21 cellular contexts compared by ENCODE assay signal in genomic region chr13:40568246-40568645, GRCh38.
DNase-seq lines count a peak whose midpoint lies in the region; ATAC-seq and TF ChIP-seq lines count a peak whose summit lies in the region.
"Had no signal": no experiment of that assay in that cellular context is flagged by ENCODE, and none has a peak within 500 bp of the region (broad histone marks: within the 10 kb centered on the region; RNA-seq: fewer than 3 reads in every experiment).

No MANE protein-coding gene starts in this region.

- H3K9me3 ChIP-seq in H9 (ENCODE audit: control insufficient read depth, low read depth, low read length) (no peaks in the 10 kb centered on the region), esophagus muscularis mucosa (no peaks in the 10 kb centered on the region), gastrocnemius medialis (no peaks in the 10 kb centered on the region), SJCRH30 (replicated peaks) (no peaks in the 10 kb centered on the region), SK-N-SH (no peaks in the 10 kb centered on the region)
- H3K9me3 ChIP-seq: upper lobe of left lung had no signal

- H3K9me3 Mint-ChIP-seq in activated CD4-positive, alpha-beta T cell treated with anti-CD3 and anti-CD28 coated beads for 36 hours (ENCODE audit: low read depth) = no peaks in the 10 kb centered on the region
- no peaks in the 10 kb centered on the region for H3K9me3 Mint-ChIP-seq in H9
- H3K9me3 Mint-ChIP-seq in osteocyte (ENCODE audit: unreplicated experiment) = no peaks in the 10 kb centered on the region
- H3K9me3 Mint-ChIP-seq: brain had no signal

- H3K27ac ChIP-seq in H9 (ENCODE audit: insufficient read length, low read depth, low read length) = no peak overlapping the region
- H3K27ac ChIP-seq in esophagus muscularis mucosa (replicated peaks in 1 of 4) = peak overlapping the region; percentile 7 to 54 (median 32)
- peak overlapping the region; percentile 22 to 48 (median 34) for H3K27ac ChIP-seq in gastrocnemius medialis
- no peak overlapping the region for H3K27ac ChIP-seq in SJCRH30
- H3K27ac ChIP-seq in SK-N-SH (ENCODE audit: low read depth in 2 of 2, low read length in 1 of 2) = no peak overlapping the region
- H3K27ac ChIP-seq: 22Rv1, upper lobe of left lung had no signal

- H2BK5ac ChIP-seq in H9 (ENCODE audit: insufficient read length, low read length) = no peak overlapping the region

- no peaks in the 10 kb centered on the region for H3K36me3 ChIP-seq in esophagus muscularis mucosa
- no peaks in the 10 kb centered on the region for H3K36me3 ChIP-seq in gastrocnemius medialis
- H3K36me3 ChIP-seq in SJCRH30 = peaks cover 21% of the 10 kb centered on the region
- H3K36me3 ChIP-seq in SK-N-SH (replicated peaks in 1 of 2; ENCODE audit: control insufficient read depth in 1 of 2, insufficient read depth in 2 of 2, low read length in 1 of 2) = no peaks in the 10 kb centered on the region
- H3K36me3 ChIP-seq: upper lobe of left lung had no signal

- H2BK15ac ChIP-seq in H9 (ENCODE audit: low read depth, low read length) = no peak overlapping the region

- WGBS in H9 (ENCODE audit: extremely low coverage, insufficient read length, low lambda C conversion rate) = no CpG with 5 or more reads among the region's 3 CpGs
- 63% methylated on average over 3 of the region's 3 CpGs for WGBS in esophagus muscularis mucosa
- WGBS in SK-N-SH (ENCODE audit: low lambda C conversion rate) = 97% methylated on average over 3 of the region's 3 CpGs

- no peak for TF ChIP-seq RAD21 in SK-N-SH (IDR thresholded peaks at IDR 0.05; ENCODE audit: low read length)

- H3K79me1 ChIP-seq in H9 (ENCODE audit: insufficient read depth, low read depth, low read length, poor library complexity, severe bottlenecking) = peaks cover 9% of the 10 kb centered on the region

- in situ Hi-C loops in gastrocnemius medialis (cut with MboI; ENCODE audit: low sequenced_read_pairs in 4 of 4) = no loop called here

- no peak overlapping the region for H3K4me3 Mint-ChIP-seq in activated CD4-positive, alpha-beta T cell treated with anti-CD3 and anti-CD28 coated beads for 36 hours
- H3K4me3 Mint-ChIP-seq in H9 = no peak overlapping the region
- no peak overlapping the region for H3K4me3 Mint-ChIP-seq in osteocyte (ENCODE audit: unreplicated experiment)
- H3K4me3 Mint-ChIP-seq: brain had no signal

- CTCF ChIA-PET in activated CD4-positive, alpha-beta T cell treated with anti-CD3 and anti-CD28 coated beads for 36 hours (lab: Charles Lee) = interaction anchor here (0.8 to 2.4 kb wide), 2 partner anchors 9 to 10 kb away, joined by 3 to 8 read pairs; no protein-coding TSS in a partner anchor
- CTCF ChIA-PET in SK-N-SH (lab: Yijun Ruan, JAX) = no interaction called here

- no peak overlapping the region for H4K8ac ChIP-seq in H9 (replicated peaks; ENCODE audit: insufficient read length, low read depth, low read length)

- H3K4me2 ChIP-seq in H9 (ENCODE audit: insufficient read depth, insufficient read length, low read length) (no peak overlapping the region), SK-N-SH (no peak overlapping the region)

- no peak overlapping the region for H3K14ac ChIP-seq in H9 (ENCODE audit: insufficient read depth, low read length)

- no peak overlapping the region for H4K91ac ChIP-seq in H9 (ENCODE audit: insufficient read length, low read depth, low read length)

- H3K4ac ChIP-seq in H9 (ENCODE audit: low read depth, low read length) = no peak overlapping the region

- no peak overlapping the region for H4K5ac ChIP-seq in H9 (ENCODE audit: insufficient read length, low read depth, low read length)

- H3K23ac ChIP-seq in H9 (ENCODE audit: insufficient read length, low read depth, low read length) = no peak overlapping the region

- no peaks in the 10 kb centered on the region for H3K27me3 Mint-ChIP-seq in activated CD4-positive, alpha-beta T cell treated with anti-CD3 and anti-CD28 coated beads for 36 hours
- H3K27me3 Mint-ChIP-seq in H9 (ENCODE audit: low read depth) = no peaks in the 10 kb centered on the region
- H3K27me3 Mint-ChIP-seq in osteocyte (ENCODE audit: unreplicated experiment) = no peaks in the 10 kb centered on the region
- H3K27me3 Mint-ChIP-seq: brain had no signal

- TF ChIP-seq POLR2A in esophagus muscularis mucosa (IDR thresholded peaks at IDR 0.05; ENCODE audit: low read depth) (no peak), gastrocnemius medialis (IDR thresholded peaks at IDR 0.05) (no peak)

- H3K4me1 Mint-ChIP-seq in activated CD4-positive, alpha-beta T cell treated with anti-CD3 and anti-CD28 coated beads for 36 hours = peaks cover 90% of the 10 kb centered on the region
- peaks cover 70% of the 10 kb centered on the region in 2 experiments for H3K4me1 Mint-ChIP-seq in H9
- peaks cover 22% of the 10 kb centered on the region for H3K4me1 Mint-ChIP-seq in osteocyte (ENCODE audit: unreplicated experiment)

- H3K79me2 ChIP-seq in H9 (ENCODE audit: insufficient read depth, low read length) = peaks cover 54% of the 10 kb centered on the region
- peaks cover 4% of the 10 kb centered on the region; the same call in 1 of the 2 replicates for H3K79me2 ChIP-seq in SK-N-SH (ENCODE audit: insufficient read depth)

- POLR2A ChIA-PET in activated CD4-positive, alpha-beta T cell treated with anti-CD3 and anti-CD28 coated beads for 36 hours (lab: Charles Lee) = no interaction called here
- POLR2A ChIA-PET in SK-N-SH (lab: Yijun Ruan, JAX) = no interaction called here

- no peaks in the 10 kb centered on the region for H3F3A ChIP-seq in SK-N-SH (replicated peaks; ENCODE audit: insufficient read depth)

- TF ChIP-seq CTCF in H9 (conservative IDR thresholded peaks at IDR 0.05) = no peak
- TF ChIP-seq CTCF in esophagus muscularis mucosa (IDR thresholded peaks at IDR 0.05) = no peak
- no peak for TF ChIP-seq CTCF in gastrocnemius medialis (IDR thresholded peaks at IDR 0.05 in 4 of 5, conservative IDR thresholded peaks at IDR 0.05 in 1 of 5)
- no peak for TF ChIP-seq CTCF in osteocyte (IDR thresholded peaks at IDR 0.05)
- TF ChIP-seq CTCF in SK-N-SH (IDR thresholded peaks at IDR 0.05) = no peak

- no peak overlapping the region for H3K56ac ChIP-seq in H9 (ENCODE audit: insufficient read length, low read depth, low read length)

- no peak overlapping the region for H2AK5ac ChIP-seq in H9 (ENCODE audit: insufficient read length, low read length)

- H2BK20ac ChIP-seq in H9 (ENCODE audit: low read depth, low read length, poor library complexity, severe bottlenecking) = no peak overlapping the region

- no peak overlapping the region for H2AFZ ChIP-seq in H9 (ENCODE audit: low read length)
- H2AFZ ChIP-seq in SK-N-SH (ENCODE audit: low read depth) = no peak overlapping the region

- no peak overlapping the region for H3K4me3 ChIP-seq in esophagus muscularis mucosa
- H3K4me3 ChIP-seq in gastrocnemius medialis = no peak overlapping the region
- no peak overlapping the region for H3K4me3 ChIP-seq in SJCRH30
- H3K4me3 ChIP-seq in SK-N-SH (ENCODE audit: low read depth in 2 of 2, low read length in 1 of 2) = no peak overlapping the region
- H3K4me3 ChIP-seq: upper lobe of left lung had no signal

- intact Hi-C loops in activated CD4-positive, alpha-beta T cell treated with anti-CD3 and anti-CD28 coated beads for 36 hours (cut with DNase I, micrococcal nuclease) = no loop called here
- intact Hi-C loops in esophagus muscularis mucosa (cut with DNase I) = loop anchor here (10.0 kb wide), 1 partner anchor 97 kb away; the partner anchor contains the start of gene FOXO1
- intact Hi-C loops in gastrocnemius medialis (cut with DNase I; ENCODE audit: low total_unique reads) = no loop called here

- H3T11ph ChIP-seq in H9 (ENCODE audit: low read length) = no peak overlapping the region

- H3K27ac Mint-ChIP-seq in activated CD4-positive, alpha-beta T cell treated with anti-CD3 and anti-CD28 coated beads for 36 hours = peak overlapping the region; percentile 38
- H3K27ac Mint-ChIP-seq in H9 (peak overlapping the region; percentile 9 to 20 (median 19); a peak in 3 of 7 replicates), osteocyte (ENCODE audit: unreplicated experiment) (no peak overlapping the region)
- H3K27ac Mint-ChIP-seq: brain had no signal

- peaks cover 14% of the 10 kb centered on the region for H3K4me1 ChIP-seq in H9 (ENCODE audit: insufficient read depth, low read length)
- H3K4me1 ChIP-seq in esophagus muscularis mucosa = peaks cover 47 to 90% (median 84%) of the 10 kb centered on the region in 4 donors
- H3K4me1 ChIP-seq in gastrocnemius medialis = peaks cover 75 to 97% of the 10 kb centered on the region in 2 donors
- H3K4me1 ChIP-seq in SJCRH30 = peaks cover 9% of the 10 kb centered on the region
- peaks cover 5 to 8% of the 10 kb centered on the region in 2 experiments; a peak in 2 of 4 replicates for H3K4me1 ChIP-seq in SK-N-SH (ENCODE audit: control insufficient read depth in 1 of 2, insufficient read depth in 2 of 2, low read depth in 1 of 2, low read length in 1 of 2)

- no peaks in the 10 kb centered on the region for H3K9me2 ChIP-seq in SK-N-SH

- H3K9ac ChIP-seq in H9 (ENCODE audit: extremely low read depth, insufficient read length, low read length) (no peak overlapping the region), SK-N-SH (no peak overlapping the region)

- H2BK120ac ChIP-seq in H9 (ENCODE audit: low read depth, low read length, poor library complexity, severe bottlenecking) = no peak overlapping the region

- ATAC-seq in activated CD4-positive, alpha-beta T cell treated with anti-CD3 and anti-CD28 coated beads for 36 hours = no peak
- no peak for ATAC-seq in gastrocnemius medialis
- ATAC-seq: left cardiac atrium had no signal

- DNase-seq in activated CD4-positive, alpha-beta T cell treated with anti-CD3 and anti-CD28 coated beads for 36 hours = no peak
- no peak for DNase-seq in activated CD4-positive, alpha-beta T cell treated with anti-CD3 and anti-CD28 coated beads, Interleukin-2, amount 50 U/mL, for 1 hour
- DNase-seq in H9 = no peak
- DNase-seq in esophagus muscularis mucosa (ENCODE audit: extremely low spot score) = no peak
- no peak for DNase-seq in gastrocnemius medialis
- DNase-seq in osteocyte (ENCODE audit: extremely low spot score, unreplicated experiment) = no peak
- DNase-seq in SJCRH30 = no peak
- no peak for DNase-seq in SK-N-SH
- DNase-seq: activated CD8-positive, alpha-beta memory T cell treated with anti-CD3 and anti-CD28 coated beads, Interleukin-2, amount 50 U/mL, for 48 hours; AML-193; Calu3; cortex of kidney; left cardiac atrium; midbrain; NCI-H2107; NCI-H510A; retina; stimulated activated naive CD4-positive, alpha-beta T cell treated with Interleukin-2 at 50 U/mL for 16 hours; upper lobe of left lung had no signal

- no peaks in the 10 kb centered on the region for H3K27me3 ChIP-seq in H9 (ENCODE audit: insufficient read depth, low read length)
- H3K27me3 ChIP-seq in esophagus muscularis mucosa = no peaks in the 10 kb centered on the region
- H3K27me3 ChIP-seq in gastrocnemius medialis = no peaks in the 10 kb centered on the region
- no peaks in the 10 kb centered on the region for H3K27me3 ChIP-seq in SJCRH30
- no peaks in the 10 kb centered on the region for H3K27me3 ChIP-seq in SK-N-SH (ENCODE audit: insufficient read depth)
- H3K27me3 ChIP-seq: upper lobe of left lung had no signal

- H3K23me2 ChIP-seq in H9 (ENCODE audit: insufficient read length, low read depth, low read length, poor library complexity, severe bottlenecking) = no peaks in the 10 kb centered on the region

- H2BK12ac ChIP-seq in H9 (ENCODE audit: insufficient read length, low read depth, low read length) = no peak overlapping the region

- H3K36me3 Mint-ChIP-seq in activated CD4-positive, alpha-beta T cell treated with anti-CD3 and anti-CD28 coated beads for 36 hours (ENCODE audit: low read depth) = peaks cover 8% of the 10 kb centered on the region
- H3K36me3 Mint-ChIP-seq in H9 (ENCODE audit: insufficient read depth in 1 of 3, low read depth in 3 of 3) (no peaks in the 10 kb centered on the region; a peak in 2 of 7 replicates), osteocyte (ENCODE audit: unreplicated experiment) (no peaks in the 10 kb centered on the region)
- H3K36me3 Mint-ChIP-seq: brain had no signal

- H4K20me1 ChIP-seq in H9 (ENCODE audit: control insufficient read depth, insufficient read depth, insufficient read length) (no peaks in the 10 kb centered on the region), SK-N-SH (ENCODE audit: insufficient read depth) (peaks cover 5% of the 10 kb centered on the region; the same call in 1 of the 2 replicates)

- no peak overlapping the region for H3K18ac ChIP-seq in H9 (ENCODE audit: insufficient read length, low read depth, low read length)

- TF ChIP-seq EP300 in esophagus muscularis mucosa (IDR thresholded peaks at IDR 0.05) = no peak
- no peak for TF ChIP-seq EP300 in SK-N-SH (IDR thresholded peaks at IDR 0.05; ENCODE audit: borderline replicate concordance in 1 of 2, low read depth in 1 of 2, low read length in 1 of 2)

Comparison
In these comparisons a context has a peak if more than half of its experiments do, and no peak if none do; other contexts are left out.
1. H3K27ac ChIP-seq: peak in esophagus muscularis mucosa (4 of 4) and gastrocnemius medialis (4 of 4); none in H9 (single experiment), SJCRH30 (single experiment) and SK-N-SH (0 of 2).